15 cellular contexts compared by ENCODE assay signal in the genomic region with DNA sequence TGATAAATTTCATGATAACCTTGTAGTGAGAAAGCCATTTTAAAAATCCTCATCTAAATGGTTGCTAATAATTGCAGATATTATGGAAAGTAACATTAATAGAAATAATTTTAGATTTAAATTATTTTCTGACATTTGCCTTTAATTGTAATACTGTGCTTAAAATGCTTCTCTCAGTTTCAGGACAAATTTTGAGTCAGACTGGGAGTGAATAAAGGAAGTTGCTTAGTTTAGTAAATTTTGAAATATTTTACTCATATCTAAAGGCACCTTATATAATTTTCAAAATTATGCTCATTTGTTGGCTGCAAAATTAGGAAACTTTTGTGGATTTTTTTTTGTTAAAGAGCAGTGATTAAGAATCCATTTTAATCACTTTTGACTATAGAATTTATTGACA.
DNase-seq lines count a peak whose midpoint lies in the region; ATAC-seq, FAIRE-seq and TF ChIP-seq lines count a peak whose summit lies in the region.
"Had no signal": no experiment of that assay in that cellular context is flagged by ENCODE, and none has a peak within 500 bp of the region (broad histone marks: within the 10 kb centered on the region; RNA-seq: fewer than 3 reads in every experiment).

No MANE protein-coding gene starts in this region.

- no peak for DNase-seq in pancreas
- no peak for DNase-seq in stimulated activated CD4-positive, alpha-beta T cell treated with anti-CD3 and anti-CD28 coated beads, Interleukin-4, amount 100 ng/mL, for 1 hour
- DNase-seq in activated CD4-positive, alpha-beta T cell treated with anti-CD3 and anti-CD28 coated beads, Interleukin-2, amount 50 U/mL, for 1 hour, result no peak
- DNase-seq: activated CD4-positive, alpha-beta T cell treated with anti-CD3 and anti-CD28 coated beads for 36 hours; left ventricle myocardium superior; NCI-H1092 treated with DMSO at 0.1 percent for 48 hours; right cardiac atrium; T-helper 1 cell had no signal

- TF ChIP-seq CTCF in pancreas (IDR thresholded peaks at IDR 0.05), result no peak

- intact Hi-C loops in pancreas (cut with DNase I), result no loop called here

- peak; percentile 13 for FAIRE-seq in pancreas (lab: Jason Lieb, UNC)
- FAIRE-seq: RCC 7860 had no signal

- no peaks in the 10 kb centered on the region for H3K27me3 ChIP-seq in pancreas
- H3K27me3 ChIP-seq: BLaER1 treated with 17β-estradiol and CSF1 and Interleukin-3, amounts not matched to agents 10 nM and 100 nM had no signal

- H3K36me3 ChIP-seq in pancreas, result no peaks in the 10 kb centered on the region

- peak; percentile 58 for ATAC-seq in GM18861 (IDR thresholded peaks at IDR 0.05; ENCODE audit: unreplicated experiment)
- ATAC-seq in GM21447 (IDR thresholded peaks at IDR 0.05; ENCODE audit: unreplicated experiment), result peak; percentile 71
- peak; percentile 48 for ATAC-seq in HG03060 (IDR thresholded peaks at IDR 0.05; ENCODE audit: low read depth, unreplicated experiment)
- no peak for ATAC-seq in pancreas
- ATAC-seq in HG03280 (IDR thresholded peaks at IDR 0.05; ENCODE audit: unreplicated experiment), result no peak
- ATAC-seq: activated CD4-positive, alpha-beta T cell treated with anti-CD3 and anti-CD28 coated beads for 36 hours; left ventricle myocardium superior; natural killer cell treated with Interleukin-12 subunit alpha and Interleukin-12 subunit beta and Interleukin-15 and Interleukin-18, amount 100 ng/mL, for 72 hours; right cardiac atrium had no signal

- no peaks in the 10 kb centered on the region for H3K9me3 ChIP-seq in pancreas
- H3K9me3 ChIP-seq: BLaER1 treated with 17β-estradiol and CSF1 and Interleukin-3, amounts not matched to agents 10 nM and 100 nM had no signal

- no peak overlapping the region for H3K27ac ChIP-seq in pancreas
- H3K27ac ChIP-seq: BLaER1 treated with 17β-estradiol and CSF1 and Interleukin-3, amounts not matched to agents 10 nM and 100 nM had no signal

- no peaks in the 10 kb centered on the region for H3K4me1 ChIP-seq in pancreas
- H3K4me1 ChIP-seq: BLaER1 treated with 17β-estradiol and CSF1 and Interleukin-3, amounts not matched to agents 10 nM and 100 nM had no signal

- no peak overlapping the region for H3K4me3 ChIP-seq in pancreas
- H3K4me3 ChIP-seq: BLaER1 treated with 17β-estradiol and CSF1 and Interleukin-3, amounts not matched to agents 10 nM and 100 nM had no signal

Comparison
In these comparisons a context has a peak if more than half of its experiments do, and no peak if none do; other contexts are left out.
1. ATAC-seq: peak in GM18861 (single experiment), GM21447 (single experiment) and HG03060 (single experiment); none in pancreas (0 of 4) and HG03280 (single experiment).